In genomic region chrX:153507484-153508178, GRCh38 we compare ENCODE assay signal across 8 cellular contexts. TPM values are rescaled to one million over a fixed set of nuclear protein-coding genes. Genes with fewer than 3 reads are reported as not detected.
DNase-seq lines count a peak whose midpoint lies in the region; ATAC-seq, FAIRE-seq and TF ChIP-seq lines count a peak whose summit lies in the region.

No MANE protein-coding gene starts in this region.

- ATAC-seq in GM18508 (IDR thresholded peaks at IDR 0.05; ENCODE audit: insufficient read depth, unreplicated experiment) (peak; percentile 51), HG02973 (IDR thresholded peaks at IDR 0.05; ENCODE audit: unreplicated experiment) (peak; percentile 88)

- no peak overlapping the region for H3K4me3 ChIP-seq in AG04449 (ENCODE audit: low read depth, low read length)
- no peak overlapping the region for H3K4me3 ChIP-seq in bronchial epithelial cell (ENCODE audit: low read depth, low read length)
- H3K4me3 ChIP-seq in kidney epithelial cell (ENCODE audit: low read depth, low read length) = no peak overlapping the region

- TF ChIP-seq CTCF in AG04449 (IDR thresholded peaks at IDR 0.05; ENCODE audit: insufficient read depth, low read length, missing control alignments) (peak; percentile 81), bronchial epithelial cell (IDR thresholded peaks at IDR 0.05; ENCODE audit: insufficient read depth, low read length, severe bottlenecking) (peak; percentile 82), kidney epithelial cell (IDR thresholded peaks at IDR 0.05; ENCODE audit: insufficient read depth, low read length, poor library complexity, severe bottlenecking) (peak; percentile 77)

- no peak for DNase-seq in AG04449 (ENCODE audit: low read depth, low spot score)
- peak; percentile 79 for DNase-seq in NCI-H2196 (lab: John Stamatoyannopoulos, UW; ENCODE audit: unreplicated experiment)
- peak; percentile 72 for DNase-seq in activated CD4-positive, CD25-positive, alpha-beta regulatory T cell treated with anti-CD3 and anti-CD28 coated beads, Interleukin-2, amount 50 U/mL, for 16 hours (ENCODE audit: low read depth, low spot score)
- DNase-seq in bronchial epithelial cell (ENCODE audit: low read depth) = peak; percentile 33
- DNase-seq in kidney epithelial cell (ENCODE audit: low read depth) = peak; percentile 7
- peak; percentile 84 for DNase-seq in stimulated activated CD4-positive, alpha-beta T cell treated with anti-CD3 and anti-CD28 coated beads, Interleukin-2, amount 100 ng/mL, for 24 hours

- H3K27me3 ChIP-seq in bronchial epithelial cell (ENCODE audit: control insufficient read depth, insufficient read depth, low read length) = no peaks in the 10 kb centered on the region
- H3K27me3 ChIP-seq in kidney epithelial cell (ENCODE audit: control insufficient read depth, insufficient read depth, low read length) = no peaks in the 10 kb centered on the region

- POLR2A ChIA-PET in AG04449 (lab: Yijun Ruan, JAX) = interaction anchor here (0.5 to 1.5 kb wide), 2 partner anchors 36 to 64 kb away, joined by 3 to 4 read pairs; no protein-coding TSS in a partner anchor

- no peak for FAIRE-seq in bronchial epithelial cell (lab: Jason Lieb, UNC)

- CTCF ChIA-PET in AG04449 (lab: Yijun Ruan, JAX) = interaction anchor here (0.8 to 7.7 kb wide), 18 partner anchors 9 to 566 kb away, joined by 3 to 166 read pairs (median 4); partner anchors contain the start of genes BGN and HAUS7

- H3K36me3 ChIP-seq in bronchial epithelial cell (ENCODE audit: control insufficient read depth, insufficient read depth, low read length) (no peaks in the 10 kb centered on the region), kidney epithelial cell (ENCODE audit: control insufficient read depth, insufficient read depth, low read length) (no peaks in the 10 kb centered on the region)

RNA-seq across cellular contexts. Expression of gene ATP2B3, which starts 9.8 kb away (rescaled TPM):
- total RNA-seq in bronchial epithelial cell = not detected in 2 replicates
- total RNA-seq in kidney epithelial cell = not detected in 2 replicates

RNA-seq across cellular contexts. Expression of gene BGN, which starts 12.9 kb away (rescaled TPM):
- total RNA-seq in bronchial epithelial cell = 0.26 TPM in 1 of 2 replicates, not detected in the other
- 6.2 and 10.3 TPM in 2 replicates for total RNA-seq in kidney epithelial cell

RNA-seq across cellular contexts. Expression of gene HAUS7, which starts 37.3 kb away (rescaled TPM):
- total RNA-seq in bronchial epithelial cell (7.4 and 10.9 TPM in 2 replicates), kidney epithelial cell (19.9 and 25.8 TPM in 2 replicates)
